1 cellular context compared by ENCODE assay signal in the genomic region with DNA sequence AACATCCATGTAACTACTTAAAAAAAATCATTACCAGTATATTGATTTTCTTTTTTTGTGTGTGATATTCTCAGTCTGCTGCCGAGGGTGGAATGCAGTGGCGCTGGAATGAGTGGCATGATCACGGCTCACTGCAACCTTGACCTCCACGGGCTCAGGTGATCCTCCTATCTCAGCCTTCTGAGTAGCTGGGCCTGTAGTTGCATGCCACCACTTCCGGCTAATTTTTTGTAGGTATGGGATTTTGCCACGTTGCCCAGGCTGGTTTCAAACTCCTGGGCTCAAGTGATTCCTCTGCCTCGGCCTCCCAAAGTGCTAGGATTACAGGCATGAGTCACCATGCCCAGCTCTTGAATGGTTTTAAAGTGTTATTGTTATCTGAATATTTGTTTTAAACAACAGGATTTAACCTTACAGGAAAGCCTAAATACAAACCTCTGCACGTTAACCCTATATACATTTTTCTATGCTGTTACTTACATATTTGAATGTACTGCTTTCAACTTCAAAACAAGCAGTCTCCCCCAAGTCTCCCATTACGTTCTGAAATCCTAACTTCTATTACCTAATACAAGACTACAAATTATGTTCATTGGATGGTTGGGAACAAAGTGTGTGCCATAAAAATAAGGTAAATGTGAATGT.
A peak's percentile ranks its signal among the peaks of the same experiment; 100 is the strongest.
TF ChIP-seq lines count a peak whose summit lies in the region.

No MANE protein-coding gene starts in this region.

TF ChIP-seq in HepG2, 621 proteins besides CTCF, POLR2A, EP300 and RAD21 (continued from another document and continues in another):
- no peak for TF ChIP-seq ZNF670 (CRISPR knock-in tag; IDR thresholded peaks at IDR 0.05; ENCODE audit: borderline replicate concordance)
- no peak for TF ChIP-seq FOXP1 (IDR thresholded peaks at IDR 0.05)
- TF ChIP-seq FOXP1 (CRISPR knock-in tag; IDR thresholded peaks at IDR 0.05), result no peak
- TF ChIP-seq, protein P1, sequence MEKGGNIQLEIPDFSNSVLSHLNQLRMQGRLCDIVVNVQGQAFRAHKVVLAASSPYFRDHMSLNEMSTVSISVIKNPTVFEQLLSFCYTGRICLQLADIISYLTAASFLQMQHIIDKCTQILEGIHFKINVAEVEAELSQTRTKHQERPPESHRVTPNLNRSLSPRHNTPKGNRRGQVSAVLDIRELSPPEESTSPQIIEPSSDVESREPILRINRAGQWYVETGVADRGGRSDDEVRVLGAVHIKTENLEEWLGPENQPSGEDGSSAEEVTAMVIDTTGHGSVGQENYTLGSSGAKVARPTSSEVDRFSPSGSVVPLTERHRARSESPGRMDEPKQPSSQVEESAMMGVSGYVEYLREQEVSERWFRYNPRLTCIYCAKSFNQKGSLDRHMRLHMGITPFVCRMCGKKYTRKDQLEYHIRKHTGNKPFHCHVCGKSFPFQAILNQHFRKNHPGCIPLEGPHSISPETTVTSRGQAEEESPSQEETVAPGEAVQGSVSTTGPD (CRISPR knock-in tag; IDR thresholded peaks at IDR 0.05), result no peak
- peak; percentile 94 for TF ChIP-seq TEAD3 (CRISPR knock-in tag; optimal IDR thresholded peaks at IDR 0.05; ENCODE audit: borderline replicate concordance)
- no peak for TF ChIP-seq RBM22 (optimal IDR thresholded peaks at IDR 0.05; ENCODE audit: low read length)
- 0 out of 2 replicates have a peak, but pooled peaks have one; percentile 40 for TF ChIP-seq ERF (CRISPR knock-in tag; IDR thresholded peaks at IDR 0.05)
- TF ChIP-seq ZNF34 (CRISPR knock-in tag; IDR thresholded peaks at IDR 0.05; ENCODE audit: borderline replicate concordance), result no peak
- TF ChIP-seq KLF16 (CRISPR knock-in tag; IDR thresholded peaks at IDR 0.05), result 0 out of 4 replicates have a peak, but pooled peaks of 1 of the 2 experiments have one; percentile 27
- TF ChIP-seq, protein P2, sequence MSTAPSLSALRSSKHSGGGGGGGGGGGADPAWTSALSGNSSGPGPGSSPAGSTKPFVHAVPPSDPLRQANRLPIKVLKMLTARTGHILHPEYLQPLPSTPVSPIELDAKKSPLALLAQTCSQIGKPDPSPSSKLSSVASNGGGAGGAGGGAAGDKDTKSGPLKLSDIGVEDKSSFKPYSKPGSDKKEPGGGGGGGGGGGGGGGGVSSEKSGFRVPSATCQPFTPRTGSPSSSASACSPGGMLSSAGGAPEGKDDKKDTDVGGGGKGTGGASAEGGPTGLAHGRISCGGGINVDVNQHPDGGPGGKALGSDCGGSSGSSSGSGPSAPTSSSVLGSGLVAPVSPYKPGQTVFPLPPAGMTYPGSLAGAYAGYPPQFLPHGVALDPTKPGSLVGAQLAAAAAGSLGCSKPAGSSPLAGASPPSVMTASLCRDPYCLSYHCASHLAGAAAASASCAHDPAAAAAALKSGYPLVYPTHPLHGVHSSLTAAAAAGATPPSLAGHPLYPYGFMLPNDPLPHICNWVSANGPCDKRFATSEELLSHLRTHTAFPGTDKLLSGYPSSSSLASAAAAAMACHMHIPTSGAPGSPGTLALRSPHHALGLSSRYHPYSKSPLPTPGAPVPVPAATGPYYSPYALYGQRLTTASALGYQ (CRISPR knock-in tag; IDR thresholded peaks at IDR 0.05), result no peak
- TF ChIP-seq, protein P3, sequence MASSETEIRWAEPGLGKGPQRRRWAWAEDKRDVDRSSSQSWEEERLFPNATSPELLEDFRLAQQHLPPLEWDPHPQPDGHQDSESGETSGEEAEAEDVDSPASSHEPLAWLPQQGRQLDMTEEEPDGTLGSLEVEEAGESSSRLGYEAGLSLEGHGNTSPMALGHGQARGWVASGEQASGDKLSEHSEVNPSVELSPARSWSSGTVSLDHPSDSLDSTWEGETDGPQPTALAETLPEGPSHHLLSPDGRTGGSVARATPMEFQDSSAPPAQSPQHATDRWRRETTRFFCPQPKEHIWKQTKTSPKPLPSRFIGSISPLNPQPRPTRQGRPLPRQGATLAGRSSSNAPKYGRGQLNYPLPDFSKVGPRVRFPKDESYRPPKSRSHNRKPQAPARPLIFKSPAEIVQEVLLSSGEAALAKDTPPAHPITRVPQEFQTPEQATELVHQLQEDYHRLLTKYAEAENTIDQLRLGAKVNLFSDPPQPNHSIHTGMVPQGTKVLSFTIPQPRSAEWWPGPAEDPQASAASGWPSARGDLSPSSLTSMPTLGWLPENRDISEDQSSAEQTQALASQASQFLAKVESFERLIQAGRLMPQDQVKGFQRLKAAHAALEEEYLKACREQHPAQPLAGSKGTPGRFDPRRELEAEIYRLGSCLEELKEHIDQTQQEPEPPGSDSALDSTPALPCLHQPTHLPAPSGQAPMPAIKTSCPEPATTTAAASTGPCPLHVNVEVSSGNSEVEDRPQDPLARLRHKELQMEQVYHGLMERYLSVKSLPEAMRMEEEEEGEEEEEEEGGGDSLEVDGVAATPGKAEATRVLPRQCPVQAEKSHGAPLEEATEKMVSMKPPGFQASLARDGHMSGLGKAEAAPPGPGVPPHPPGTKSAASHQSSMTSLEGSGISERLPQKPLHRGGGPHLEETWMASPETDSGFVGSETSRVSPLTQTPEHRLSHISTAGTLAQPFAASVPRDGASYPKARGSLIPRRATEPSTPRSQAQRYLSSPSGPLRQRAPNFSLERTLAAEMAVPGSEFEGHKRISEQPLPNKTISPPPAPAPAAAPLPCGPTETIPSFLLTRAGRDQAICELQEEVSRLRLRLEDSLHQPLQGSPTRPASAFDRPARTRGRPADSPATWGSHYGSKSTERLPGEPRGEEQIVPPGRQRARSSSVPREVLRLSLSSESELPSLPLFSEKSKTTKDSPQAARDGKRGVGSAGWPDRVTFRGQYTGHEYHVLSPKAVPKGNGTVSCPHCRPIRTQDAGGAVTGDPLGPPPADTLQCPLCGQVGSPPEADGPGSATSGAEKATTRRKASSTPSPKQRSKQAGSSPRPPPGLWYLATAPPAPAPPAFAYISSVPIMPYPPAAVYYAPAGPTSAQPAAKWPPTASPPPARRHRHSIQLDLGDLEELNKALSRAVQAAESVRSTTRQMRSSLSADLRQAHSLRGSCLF (CRISPR knock-in tag; IDR thresholded peaks at IDR 0.05; ENCODE audit: borderline replicate concordance), result no peak
- TF ChIP-seq MBNL3 (CRISPR knock-in tag; conservative IDR thresholded peaks at IDR 0.05), result no peak
- no peak for TF ChIP-seq AKAP8 (CRISPR knock-in tag; IDR thresholded peaks at IDR 0.05)
- no peak for TF ChIP-seq NKX3-1 (CRISPR knock-in tag; IDR thresholded peaks at IDR 0.05)
- TF ChIP-seq, protein P4, sequence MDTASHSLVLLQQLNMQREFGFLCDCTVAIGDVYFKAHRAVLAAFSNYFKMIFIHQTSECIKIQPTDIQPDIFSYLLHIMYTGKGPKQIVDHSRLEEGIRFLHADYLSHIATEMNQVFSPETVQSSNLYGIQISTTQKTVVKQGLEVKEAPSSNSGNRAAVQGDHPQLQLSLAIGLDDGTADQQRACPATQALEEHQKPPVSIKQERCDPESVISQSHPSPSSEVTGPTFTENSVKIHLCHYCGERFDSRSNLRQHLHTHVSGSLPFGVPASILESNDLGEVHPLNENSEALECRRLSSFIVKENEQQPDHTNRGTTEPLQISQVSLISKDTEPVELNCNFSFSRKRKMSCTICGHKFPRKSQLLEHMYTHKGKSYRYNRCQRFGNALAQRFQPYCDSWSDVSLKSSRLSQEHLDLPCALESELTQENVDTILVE (CRISPR knock-in tag; IDR thresholded peaks at IDR 0.05), result no peak
- TF ChIP-seq ZFY (CRISPR knock-in tag; IDR thresholded peaks at IDR 0.05), result peak; percentile 40; the same call in 1 of the 2 replicates
- peak; percentile 60; the same call in 1 of the 2 replicates for TF ChIP-seq ETV5 (CRISPR knock-in tag; IDR thresholded peaks at IDR 0.05; ENCODE audit: borderline replicate concordance)
- TF ChIP-seq ZNF484 (CRISPR knock-in tag; IDR thresholded peaks at IDR 0.05; ENCODE audit: borderline replicate concordance, low read depth), result no peak
- TF ChIP-seq, protein P5, sequence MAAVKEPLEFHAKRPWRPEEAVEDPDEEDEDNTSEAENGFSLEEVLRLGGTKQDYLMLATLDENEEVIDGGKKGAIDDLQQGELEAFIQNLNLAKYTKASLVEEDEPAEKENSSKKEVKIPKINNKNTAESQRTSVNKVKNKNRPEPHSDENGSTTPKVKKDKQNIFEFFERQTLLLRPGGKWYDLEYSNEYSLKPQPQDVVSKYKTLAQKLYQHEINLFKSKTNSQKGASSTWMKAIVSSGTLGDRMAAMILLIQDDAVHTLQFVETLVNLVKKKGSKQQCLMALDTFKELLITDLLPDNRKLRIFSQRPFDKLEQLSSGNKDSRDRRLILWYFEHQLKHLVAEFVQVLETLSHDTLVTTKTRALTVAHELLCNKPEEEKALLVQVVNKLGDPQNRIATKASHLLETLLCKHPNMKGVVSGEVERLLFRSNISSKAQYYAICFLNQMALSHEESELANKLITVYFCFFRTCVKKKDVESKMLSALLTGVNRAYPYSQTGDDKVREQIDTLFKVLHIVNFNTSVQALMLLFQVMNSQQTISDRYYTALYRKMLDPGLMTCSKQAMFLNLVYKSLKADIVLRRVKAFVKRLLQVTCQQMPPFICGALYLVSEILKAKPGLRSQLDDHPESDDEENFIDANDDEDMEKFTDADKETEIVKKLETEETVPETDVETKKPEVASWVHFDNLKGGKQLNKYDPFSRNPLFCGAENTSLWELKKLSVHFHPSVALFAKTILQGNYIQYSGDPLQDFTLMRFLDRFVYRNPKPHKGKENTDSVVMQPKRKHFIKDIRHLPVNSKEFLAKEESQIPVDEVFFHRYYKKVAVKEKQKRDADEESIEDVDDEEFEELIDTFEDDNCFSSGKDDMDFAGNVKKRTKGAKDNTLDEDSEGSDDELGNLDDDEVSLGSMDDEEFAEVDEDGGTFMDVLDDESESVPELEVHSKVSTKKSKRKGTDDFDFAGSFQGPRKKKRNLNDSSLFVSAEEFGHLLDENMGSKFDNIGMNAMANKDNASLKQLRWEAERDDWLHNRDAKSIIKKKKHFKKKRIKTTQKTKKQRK (IDR thresholded peaks at IDR 0.05; ENCODE audit: low read length), result no peak
- TF ChIP-seq ZSCAN29 (CRISPR knock-in tag; conservative IDR thresholded peaks at IDR 0.05), result no peak
- no peak for TF ChIP-seq ZSCAN12 (CRISPR knock-in tag; IDR thresholded peaks at IDR 0.05)
- TF ChIP-seq, protein P6, sequence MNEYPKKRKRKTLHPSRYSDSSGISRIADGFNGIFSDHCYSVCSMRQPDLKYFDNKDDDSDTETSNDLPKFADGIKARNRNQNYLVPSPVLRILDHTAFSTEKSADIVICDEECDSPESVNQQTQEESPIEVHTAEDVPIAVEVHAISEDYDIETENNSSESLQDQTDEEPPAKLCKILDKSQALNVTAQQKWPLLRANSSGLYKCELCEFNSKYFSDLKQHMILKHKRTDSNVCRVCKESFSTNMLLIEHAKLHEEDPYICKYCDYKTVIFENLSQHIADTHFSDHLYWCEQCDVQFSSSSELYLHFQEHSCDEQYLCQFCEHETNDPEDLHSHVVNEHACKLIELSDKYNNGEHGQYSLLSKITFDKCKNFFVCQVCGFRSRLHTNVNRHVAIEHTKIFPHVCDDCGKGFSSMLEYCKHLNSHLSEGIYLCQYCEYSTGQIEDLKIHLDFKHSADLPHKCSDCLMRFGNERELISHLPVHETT (CRISPR knock-in tag; conservative IDR thresholded peaks at IDR 0.05), result no peak
- no peak for TF ChIP-seq HHEX (CRISPR knock-in tag; IDR thresholded peaks at IDR 0.05)
- peak; percentile 80 for TF ChIP-seq NR2F6 (IDR thresholded peaks at IDR 0.05)
- TF ChIP-seq NR2F6 (CRISPR knock-in tag; IDR thresholded peaks at IDR 0.05), result peak; percentile 95
- TF ChIP-seq MATR3 (CRISPR knock-in tag; IDR thresholded peaks at IDR 0.05), result no peak
- 0 out of 2 replicates have a peak, but pooled peaks have one; percentile 46 for TF ChIP-seq ZNF331 (CRISPR knock-in tag; IDR thresholded peaks at IDR 0.05)
- peak; percentile 28; the same call in 1 of the 2 replicates for TF ChIP-seq SOX5 (CRISPR knock-in tag; IDR thresholded peaks at IDR 0.05; ENCODE audit: borderline replicate concordance)
- no peak for TF ChIP-seq ZNF207 (IDR thresholded peaks at IDR 0.05; ENCODE audit: borderline replicate concordance)
- TF ChIP-seq, protein P7, sequence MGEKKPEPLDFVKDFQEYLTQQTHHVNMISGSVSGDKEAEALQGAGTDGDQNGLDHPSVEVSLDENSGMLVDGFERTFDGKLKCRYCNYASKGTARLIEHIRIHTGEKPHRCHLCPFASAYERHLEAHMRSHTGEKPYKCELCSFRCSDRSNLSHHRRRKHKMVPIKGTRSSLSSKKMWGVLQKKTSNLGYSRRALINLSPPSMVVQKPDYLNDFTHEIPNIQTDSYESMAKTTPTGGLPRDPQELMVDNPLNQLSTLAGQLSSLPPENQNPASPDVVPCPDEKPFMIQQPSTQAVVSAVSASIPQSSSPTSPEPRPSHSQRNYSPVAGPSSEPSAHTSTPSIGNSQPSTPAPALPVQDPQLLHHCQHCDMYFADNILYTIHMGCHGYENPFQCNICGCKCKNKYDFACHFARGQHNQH (CRISPR knock-in tag; IDR thresholded peaks at IDR 0.05), result peak; percentile 27; the same call in 1 of the 2 replicates
- TF ChIP-seq ZBTB1 (CRISPR knock-in tag; IDR thresholded peaks at IDR 0.05; ENCODE audit: borderline replicate concordance), result no peak
- TF ChIP-seq MED1 (CRISPR knock-in tag; IDR thresholded peaks at IDR 0.05), result peak; percentile 62; the same call in 1 of the 2 replicates
- TF ChIP-seq KDM6A (CRISPR knock-in tag; IDR thresholded peaks at IDR 0.05; ENCODE audit: low read depth), result no peak
- TF ChIP-seq KAT8 (CRISPR knock-in tag; IDR thresholded peaks at IDR 0.05), result peak; percentile 52; the same call in 1 of the 2 replicates
- no peak for TF ChIP-seq ZNF296 (CRISPR knock-in tag; conservative IDR thresholded peaks at IDR 0.05)
- TF ChIP-seq NR2F2 (IDR thresholded peaks at IDR 0.05; ENCODE audit: borderline replicate concordance, low read depth), result peak; percentile 65; the same call in 1 of the 2 replicates
- 0 out of 2 replicates have a peak, but pooled peaks have one; percentile 31 for TF ChIP-seq ZNF350 (CRISPR knock-in tag; IDR thresholded peaks at IDR 0.05; ENCODE audit: borderline replicate concordance, low read depth)
